24 cellular contexts compared by ENCODE assay signal in genomic region chr17:238964-239259, GRCh38. TPM values are rescaled to one million over a fixed set of nuclear protein-coding genes. Genes with fewer than 3 reads are reported as not detected.
"Had no signal": no experiment of that assay in that cellular context is flagged by ENCODE, and none has a peak within 500 bp of the region (broad histone marks: within the 10 kb centered on the region; RNA-seq: fewer than 3 reads in every experiment).

No MANE protein-coding gene starts in this region.

- H3K27ac Mint-ChIP-seq: activated CD4-positive, alpha-beta memory T cell treated with anti-CD3 and anti-CD28 coated beads for 36 hours; activated CD4-positive, alpha-beta T cell treated with anti-CD3 and anti-CD28 coated beads for 36 hours; activated naive CD8-positive, alpha-beta T cell treated with anti-CD3 and anti-CD28 coated beads, Interleukin-2, amount 10 ng/mL, durations not matched to agents 7 days and 5 days; activated T-helper 17 cell treated with anti-CD3 and anti-CD28 coated beads, Interleukin-2, amount 50 U/mL, for 72 hours; endodermal cell; stimulated activated memory B cell treated with anti-CD40 and anti-IgM and Interleukin-4, amounts not matched to agents 10 μg/mL and 1 μg/mL and 100 μg/mL, for 72 hours; T-helper 1 cell treated with Interleukin-12 subunit alpha and Interleukin-12 subunit beta and Interleukin-4 antibody, amounts not matched to agents 30 μg/mL and 1 μg/mL, for 36 hours had no signal

- DNase-seq: activated CD4-positive, alpha-beta memory T cell treated with anti-CD3 and anti-CD28 coated beads for 36 hours; activated CD4-positive, alpha-beta T cell treated with anti-CD3 and anti-CD28 coated beads for 36 hours; activated naive CD4-positive, alpha-beta T cell treated with Interleukin-2 at 50 U/mL for 16 hours; activated naive CD8-positive, alpha-beta T cell treated with anti-CD3 and anti-CD28 coated beads, Interleukin-2, amount 10 ng/mL, durations not matched to agents 7 days and 5 days; activated T-cell treated with anti-CD3 and anti-CD28 coated beads, Interleukin-2, amount 50 U/mL, for 1 hour; amygdala; endodermal cell; foreskin melanocyte; glutamatergic neuron; hypothalamus; islet precursor cell; stimulated activated CD4-positive, alpha-beta T cell treated with anti-CD3 and anti-CD28 coated beads, Interleukin-4, amount 100 ng/mL, for 4 hours had no signal

- H3K9me3 Mint-ChIP-seq: activated CD4-positive, alpha-beta memory T cell treated with anti-CD3 and anti-CD28 coated beads for 36 hours; activated naive CD8-positive, alpha-beta T cell treated with anti-CD3 and anti-CD28 coated beads, Interleukin-2, amount 10 ng/mL, durations not matched to agents 7 days and 5 days; endodermal cell; T-helper 1 cell treated with Interleukin-12 subunit alpha and Interleukin-12 subunit beta and Interleukin-4 antibody, amounts not matched to agents 30 μg/mL and 1 μg/mL, for 36 hours had no signal

- H3K4me3 Mint-ChIP-seq: activated CD4-positive, alpha-beta memory T cell treated with anti-CD3 and anti-CD28 coated beads for 36 hours; activated CD4-positive, alpha-beta T cell treated with anti-CD3 and anti-CD28 coated beads for 36 hours; activated naive CD8-positive, alpha-beta T cell treated with anti-CD3 and anti-CD28 coated beads, Interleukin-2, amount 10 ng/mL, durations not matched to agents 7 days and 5 days; activated T-helper 17 cell treated with anti-CD3 and anti-CD28 coated beads, Interleukin-2, amount 50 U/mL, for 72 hours; endodermal cell; naive thymus-derived CD8-positive, alpha-beta T cell; stimulated activated memory B cell treated with anti-CD40 and anti-IgM and Interleukin-4, amounts not matched to agents 10 μg/mL and 1 μg/mL and 100 μg/mL, for 72 hours; T-helper 1 cell treated with Interleukin-12 subunit alpha and Interleukin-12 subunit beta and Interleukin-4 antibody, amounts not matched to agents 30 μg/mL and 1 μg/mL, for 36 hours had no signal

- H3K4me1 ChIP-seq: psoas muscle had no signal

- H3K4me3 ChIP-seq: cardiac muscle cell, dorsolateral prefrontal cortex, ovary, psoas muscle, thoracic aorta had no signal

- H3K36me3 Mint-ChIP-seq: activated CD4-positive, alpha-beta memory T cell treated with anti-CD3 and anti-CD28 coated beads for 36 hours; activated naive CD8-positive, alpha-beta T cell treated with anti-CD3 and anti-CD28 coated beads, Interleukin-2, amount 10 ng/mL, durations not matched to agents 7 days and 5 days; naive thymus-derived CD8-positive, alpha-beta T cell; stimulated activated memory B cell treated with anti-CD40 and anti-IgM and Interleukin-4, amounts not matched to agents 10 μg/mL and 1 μg/mL and 100 μg/mL, for 72 hours had no signal

- H3K4me1 Mint-ChIP-seq: activated CD4-positive, alpha-beta T cell treated with anti-CD3 and anti-CD28 coated beads for 36 hours; activated naive CD8-positive, alpha-beta T cell treated with anti-CD3 and anti-CD28 coated beads, Interleukin-2, amount 10 ng/mL, durations not matched to agents 7 days and 5 days; activated T-helper 17 cell treated with anti-CD3 and anti-CD28 coated beads, Interleukin-2, amount 50 U/mL, for 72 hours; endodermal cell had no signal

- H3K27ac ChIP-seq: cardiac muscle cell, dorsolateral prefrontal cortex, epithelial cell of prostate, ovary, psoas muscle, thoracic aorta, VCaP had no signal

- ATAC-seq: activated CD4-positive, alpha-beta T cell treated with anti-CD3 and anti-CD28 coated beads for 36 hours; activated T-helper 17 cell treated with anti-CD3 and anti-CD28 coated beads, Interleukin-2, amount 50 U/mL, for 72 hours; naive thymus-derived CD8-positive, alpha-beta T cell; psoas muscle; sciatic nerve had no signal

- H3K36me3 ChIP-seq: cardiac muscle cell, ovary, thoracic aorta had no signal

- H3K27me3 Mint-ChIP-seq: activated CD4-positive, alpha-beta memory T cell treated with anti-CD3 and anti-CD28 coated beads for 36 hours; activated CD4-positive, alpha-beta T cell treated with anti-CD3 and anti-CD28 coated beads for 36 hours; activated T-helper 17 cell treated with anti-CD3 and anti-CD28 coated beads, Interleukin-2, amount 50 U/mL, for 72 hours; stimulated activated memory B cell treated with anti-CD40 and anti-IgM and Interleukin-4, amounts not matched to agents 10 μg/mL and 1 μg/mL and 100 μg/mL, for 72 hours had no signal

- H3K27me3 ChIP-seq: cardiac muscle cell, dorsolateral prefrontal cortex, ovary had no signal

- H3K9me3 ChIP-seq: ovary, psoas muscle, thoracic aorta had no signal

RNA-seq across cellular contexts. Expression of gene DOC2B, which starts 57.5 kb away (rescaled TPM):
- total RNA-seq: activated naive CD8-positive, alpha-beta T cell treated with anti-CD3 and anti-CD28 coated beads, Interleukin-2, amount 10 ng/mL, durations not matched to agents 7 days and 5 days had no signal
- polyA plus RNA-seq: naive thymus-derived CD8-positive, alpha-beta T cell had no signal
